Comparison of ENCODE assay signal across 15 cellular contexts in genomic region chr3:195114786-195115597, GRCh38.
DNase-seq lines count a peak whose midpoint lies in the region; ATAC-seq and TF ChIP-seq lines count a peak whose summit lies in the region.
"Had no signal": no experiment of that assay in that cellular context is flagged by ENCODE, and none has a peak within 500 bp of the region (broad histone marks: within the 10 kb centered on the region; RNA-seq: fewer than 3 reads in every experiment).

No MANE protein-coding gene starts in this region.

- TF ChIP-seq CTCF in lower lobe of right lung (IDR thresholded peaks at IDR 0.05): no peak
- no peak for TF ChIP-seq CTCF in CD8-positive, alpha-beta T cell (IDR thresholded peaks at IDR 0.05)

- WGBS in trophoblast cell (ENCODE audit: extremely low coverage, insufficient coverage, insufficient read length): no CpG with 5 or more reads among the region's 31 CpGs

- H3K4me1 Mint-ChIP-seq in activated T-cell treated with anti-CD3 and anti-CD28 coated beads, Interleukin-2, amount 50 U/mL, for 24 hours (ENCODE audit: low read depth): peaks cover 6% of the 10 kb centered on the region
- H3K4me1 Mint-ChIP-seq in activated T-helper 1 cell treated with anti-CD3 and anti-CD28 coated beads, Interleukin-12 subunit alpha, Interleukin-12 subunit beta, Interleukin-2, Interleukin-4 antibody, amounts not matched to agents 30 ng/mL and 10 ng/mL and 1 ng/mL, durations not matched to agents 14 hours and 24 hours and 36 hours (ENCODE audit: low read depth): no peaks in the 10 kb centered on the region
- peaks cover 7% of the 10 kb centered on the region for H3K4me1 Mint-ChIP-seq in CD8-positive, alpha-beta T cell (ENCODE audit: low read depth)

- peak overlapping the region; percentile 10 for H2BK12ac ChIP-seq in trophoblast cell (ENCODE audit: low read length)

- ATAC-seq in lower lobe of right lung: peak; percentile 34 to 66
- ATAC-seq in CD8-positive, alpha-beta T cell: no peak

- peaks cover 19% of the 10 kb centered on the region for H3K79me1 ChIP-seq in trophoblast cell (ENCODE audit: low read length)

- H2BK120ac ChIP-seq in trophoblast cell (ENCODE audit: insufficient read depth, low read length, poor library complexity): no peak overlapping the region

- H2AFZ ChIP-seq in trophoblast cell (ENCODE audit: insufficient read depth, low read length, poor library complexity): no peak overlapping the region

- H3K36me3 Mint-ChIP-seq in activated T-cell treated with anti-CD3 and anti-CD28 coated beads, Interleukin-2, amount 50 U/mL, for 24 hours (ENCODE audit: low read depth): no peaks in the 10 kb centered on the region
- no peaks in the 10 kb centered on the region for H3K36me3 Mint-ChIP-seq in activated T-helper 1 cell treated with anti-CD3 and anti-CD28 coated beads, Interleukin-12 subunit alpha, Interleukin-12 subunit beta, Interleukin-2, Interleukin-4 antibody, amounts not matched to agents 30 ng/mL and 10 ng/mL and 1 ng/mL, durations not matched to agents 14 hours and 24 hours and 36 hours (ENCODE audit: low read depth)
- no peaks in the 10 kb centered on the region for H3K36me3 Mint-ChIP-seq in CD8-positive, alpha-beta T cell

- DNase-seq in DMS79 (lab: John Stamatoyannopoulos, UW) (peak; percentile 69), NCI-H524 (lab: John Stamatoyannopoulos, UW) (peak; percentile 75 to 93), lower lobe of right lung (no peak), trophoblast cell (no peak), cerebellar cortex (ENCODE audit: low spot score) (no peak)
- no peak for DNase-seq in activated T-cell treated with anti-CD3 and anti-CD28 coated beads, Interleukin-2, amount 50 U/mL, for 24 hours
- DNase-seq in activated T-helper 1 cell treated with anti-CD3 and anti-CD28 coated beads, Interleukin-12 subunit alpha, Interleukin-12 subunit beta, Interleukin-2, Interleukin-4 antibody, amounts not matched to agents 30 ng/mL and 10 ng/mL and 1 ng/mL, durations not matched to agents 14 hours and 24 hours and 36 hours (ENCODE audit: low spot score): no peak
- no peak for DNase-seq in CD8-positive, alpha-beta T cell
- DNase-seq: C1 segment of cervical spinal cord, HFFc6, NCI-H1105, NCI-H1694, NCI-H82, SHP77 treated with DMSO at 0.1 percent for 48 hours, SK-N-SH had no signal

- H3K79me2 ChIP-seq in trophoblast cell (ENCODE audit: control insufficient read depth, insufficient read depth, low read length, poor library complexity): no peaks in the 10 kb centered on the region

- H3K4me2 ChIP-seq in trophoblast cell (ENCODE audit: low read length): no peak overlapping the region
- H3K4me2 ChIP-seq: SK-N-SH had no signal

- H3K4me3 ChIP-seq in lower lobe of right lung (no peak overlapping the region), trophoblast cell (ENCODE audit: low read depth, low read length) (no peak overlapping the region)
- no peak overlapping the region for H3K4me3 ChIP-seq in CD8-positive, alpha-beta T cell (ENCODE audit: low read depth, low read length)

- H2BK5ac ChIP-seq in trophoblast cell (ENCODE audit: low read depth, low read length, poor library complexity): no peak overlapping the region

- H3K4me1 ChIP-seq in lower lobe of right lung (peaks cover 10% of the 10 kb centered on the region), trophoblast cell (ENCODE audit: control insufficient read depth in 1 of 2, insufficient read depth in 2 of 2, low read length in 2 of 2) (peaks cover 22 to 28% of the 10 kb centered on the region in 2 experiments)
- no peaks in the 10 kb centered on the region for H3K4me1 ChIP-seq in CD8-positive, alpha-beta T cell (ENCODE audit: insufficient read depth, low read length)

- no peak overlapping the region for H3K23ac ChIP-seq in trophoblast cell (ENCODE audit: low read length)

- H3K27ac ChIP-seq in lower lobe of right lung (no peak overlapping the region), trophoblast cell (ENCODE audit: low read depth, low read length) (no peak overlapping the region)
- no peak overlapping the region for H3K27ac ChIP-seq in CD8-positive, alpha-beta T cell (ENCODE audit: low read depth, low read length)

- H3K4ac ChIP-seq in trophoblast cell (ENCODE audit: low read depth, low read length): no peak overlapping the region

- H3K36me3 ChIP-seq in lower lobe of right lung (no peaks in the 10 kb centered on the region), trophoblast cell (ENCODE audit: control insufficient read depth in 1 of 2, insufficient read depth in 2 of 2, low read length in 2 of 2) (no peaks in the 10 kb centered on the region)
- H3K36me3 ChIP-seq in CD8-positive, alpha-beta T cell (ENCODE audit: insufficient read depth, low read length): no peaks in the 10 kb centered on the region

- no peaks in the 10 kb centered on the region for H3K27me3 Mint-ChIP-seq in activated T-cell treated with anti-CD3 and anti-CD28 coated beads, Interleukin-2, amount 50 U/mL, for 24 hours
- no peaks in the 10 kb centered on the region for H3K27me3 Mint-ChIP-seq in activated T-helper 1 cell treated with anti-CD3 and anti-CD28 coated beads, Interleukin-12 subunit alpha, Interleukin-12 subunit beta, Interleukin-2, Interleukin-4 antibody, amounts not matched to agents 30 ng/mL and 10 ng/mL and 1 ng/mL, durations not matched to agents 14 hours and 24 hours and 36 hours (ENCODE audit: insufficient read depth)
- no peaks in the 10 kb centered on the region for H3K27me3 Mint-ChIP-seq in CD8-positive, alpha-beta T cell (ENCODE audit: low read depth)

- no peak overlapping the region for H3K27ac Mint-ChIP-seq in activated T-cell treated with anti-CD3 and anti-CD28 coated beads, Interleukin-2, amount 50 U/mL, for 24 hours
- no peak overlapping the region for H3K27ac Mint-ChIP-seq in activated T-helper 1 cell treated with anti-CD3 and anti-CD28 coated beads, Interleukin-12 subunit alpha, Interleukin-12 subunit beta, Interleukin-2, Interleukin-4 antibody, amounts not matched to agents 30 ng/mL and 10 ng/mL and 1 ng/mL, durations not matched to agents 14 hours and 24 hours and 36 hours
- no peak overlapping the region for H3K27ac Mint-ChIP-seq in CD8-positive, alpha-beta T cell
- H3K27ac Mint-ChIP-seq: HFFc6 had no signal

- H3K4me3 Mint-ChIP-seq in activated T-cell treated with anti-CD3 and anti-CD28 coated beads, Interleukin-2, amount 50 U/mL, for 24 hours: no peak overlapping the region
- H3K4me3 Mint-ChIP-seq in activated T-helper 1 cell treated with anti-CD3 and anti-CD28 coated beads, Interleukin-12 subunit alpha, Interleukin-12 subunit beta, Interleukin-2, Interleukin-4 antibody, amounts not matched to agents 30 ng/mL and 10 ng/mL and 1 ng/mL, durations not matched to agents 14 hours and 24 hours and 36 hours: no peak overlapping the region
- H3K4me3 Mint-ChIP-seq in CD8-positive, alpha-beta T cell: no peak overlapping the region
- H3K4me3 Mint-ChIP-seq: HFFc6 had no signal

- H3K9ac ChIP-seq in trophoblast cell (ENCODE audit: low read length): no peak overlapping the region
- H3K9ac ChIP-seq: SK-N-SH had no signal

- H3K9me3 ChIP-seq in lower lobe of right lung (no peaks in the 10 kb centered on the region), trophoblast cell (ENCODE audit: insufficient read depth, low read depth, low read length) (peaks cover 15% of the 10 kb centered on the region)
- H3K9me3 ChIP-seq in CD8-positive, alpha-beta T cell (ENCODE audit: low read length): no peaks in the 10 kb centered on the region
- H3K9me3 ChIP-seq: SK-N-SH had no signal

- no peak overlapping the region for H4K91ac ChIP-seq in trophoblast cell (ENCODE audit: low read depth, low read length)

- H3K9me3 Mint-ChIP-seq in activated T-cell treated with anti-CD3 and anti-CD28 coated beads, Interleukin-2, amount 50 U/mL, for 24 hours: no peaks in the 10 kb centered on the region
- no peaks in the 10 kb centered on the region for H3K9me3 Mint-ChIP-seq in activated T-helper 1 cell treated with anti-CD3 and anti-CD28 coated beads, Interleukin-12 subunit alpha, Interleukin-12 subunit beta, Interleukin-2, Interleukin-4 antibody, amounts not matched to agents 30 ng/mL and 10 ng/mL and 1 ng/mL, durations not matched to agents 14 hours and 24 hours and 36 hours
- no peaks in the 10 kb centered on the region for H3K9me3 Mint-ChIP-seq in CD8-positive, alpha-beta T cell
- H3K9me3 Mint-ChIP-seq: HFFc6 had no signal

- no peak overlapping the region for H4K8ac ChIP-seq in trophoblast cell (ENCODE audit: low read depth, low read length)

- H3K14ac ChIP-seq in trophoblast cell (ENCODE audit: low read length): no peak overlapping the region

- intact Hi-C loops in lower lobe of right lung (cut with DNase I): no loop called here
- intact Hi-C loops in activated T-helper 1 cell treated with anti-CD3 and anti-CD28 coated beads, Interleukin-12 subunit alpha, Interleukin-12 subunit beta, Interleukin-2, Interleukin-4 antibody, amounts not matched to agents 30 ng/mL and 10 ng/mL and 1 ng/mL, durations not matched to agents 14 hours and 24 hours and 36 hours (cut with micrococcal nuclease): no loop called here
- intact Hi-C loops in CD8-positive, alpha-beta T cell (cut with DNase I, micrococcal nuclease): no loop called here

- no peak overlapping the region for H4K12ac ChIP-seq in trophoblast cell (ENCODE audit: low read depth, low read length)

- H3K27me3 ChIP-seq in lower lobe of right lung (ENCODE audit: low read depth) (no peaks in the 10 kb centered on the region), trophoblast cell (ENCODE audit: insufficient read depth, low read length) (no peaks in the 10 kb centered on the region)
- no peaks in the 10 kb centered on the region for H3K27me3 ChIP-seq in CD8-positive, alpha-beta T cell (ENCODE audit: insufficient read depth, low read length)

- CTCF ChIA-PET in CD8-positive, alpha-beta T cell (lab: Charles Lee): interaction anchor here (1.1 to 3.1 kb wide), 3 partner anchors 9 to 432 kb away, joined by 3 to 23 read pairs (median 12); no protein-coding TSS in a partner anchor

- H2AK5ac ChIP-seq in trophoblast cell (ENCODE audit: low read length): no peak overlapping the region

- no peak overlapping the region for H3K18ac ChIP-seq in trophoblast cell (ENCODE audit: low read length)

- POLR2A ChIA-PET in CD8-positive, alpha-beta T cell (lab: Charles Lee): no interaction called here

Comparison
In these comparisons a context has a peak if more than half of its experiments do, and no peak if none do; other contexts are left out.
1. DNase-seq: peak in DMS79 (single experiment) and NCI-H524 (2 of 2); none in lower lobe of right lung (single experiment), trophoblast cell (0 of 2), activated T-cell treated with anti-CD3 and anti-CD28 coated beads, Interleukin-2, amount 50 U/mL, for 24 hours (single experiment), cerebellar cortex (single experiment), activated T-helper 1 cell treated with anti-CD3 and anti-CD28 coated beads, Interleukin-12 subunit alpha, Interleukin-12 subunit beta, Interleukin-2, Interleukin-4 antibody, amounts not matched to agents 30 ng/mL and 10 ng/mL and 1 ng/mL, durations not matched to agents 14 hours and 24 hours and 36 hours (single experiment) and CD8-positive, alpha-beta T cell (0 of 7).